18 cellular contexts compared by ENCODE assay signal in genomic region chr10:68083953-68084352, GRCh38. TPM values are rescaled to one million over a fixed set of nuclear protein-coding genes. Genes with fewer than 3 reads are reported as not detected.
"Had no signal": no experiment of that assay in that cellular context is flagged by ENCODE, and none has a peak within 500 bp of the region (broad histone marks: within the 10 kb centered on the region; RNA-seq: fewer than 3 reads in every experiment).

No MANE protein-coding gene starts in this region.

- H3K27ac ChIP-seq: coronary artery, gastroesophageal sphincter, hepatocyte, pancreas, spleen, tibial nerve had no signal

- H3K27me3 Mint-ChIP-seq: stimulated activated memory B cell treated with anti-CD40 and anti-IgM and Interleukin-4, amounts not matched to agents 10 μg/mL and 1 μg/mL and 100 μg/mL, for 72 hours had no signal

- H3K9me3 Mint-ChIP-seq: activated naive CD8-positive, alpha-beta T cell treated with anti-CD3 and anti-CD28 coated beads, Interleukin-2, amount 50 U/mL, for 24 hours; nephron progenitor cell; stimulated activated memory B cell treated with anti-CD40 and anti-IgM and Interleukin-4, amounts not matched to agents 10 μg/mL and 1 μg/mL and 100 μg/mL, for 72 hours; T-helper 2 cell treated with Interferon-gamma antibody and Interleukin-4, amounts not matched to agents 5 μg/mL and 100 μg/mL, for 36 hours had no signal

- H3K36me3 ChIP-seq: gastroesophageal sphincter, pancreas, spleen, tibial nerve had no signal

- H3K36me3 Mint-ChIP-seq: stimulated activated memory B cell treated with anti-CD40 and anti-IgM and Interleukin-4, amounts not matched to agents 10 μg/mL and 1 μg/mL and 100 μg/mL, for 72 hours had no signal

- H3K4me3 ChIP-seq: coronary artery, gastroesophageal sphincter, hepatocyte, pancreas, spleen, tibial nerve had no signal

- H3K9me3 ChIP-seq: gastroesophageal sphincter, pancreas, spleen, tibial nerve had no signal

- DNase-seq: activated CD4-positive, alpha-beta T cell treated with anti-CD3 and anti-CD28 coated beads for 1 hour; activated CD4-positive, alpha-beta T cell treated with anti-CD3 and anti-CD28 coated beads, Interleukin-2, amount 50 U/mL, for 48 hours; activated naive CD4-positive, alpha-beta T cell; activated naive CD8-positive, alpha-beta T cell treated with anti-CD3 and anti-CD28 coated beads, Interleukin-2, amount 50 U/mL, for 24 hours; effector CD8-positive, alpha-beta T cell; nephron progenitor cell; pancreas; spleen; stimulated activated CD4-positive, alpha-beta T cell treated with anti-CD3 and anti-CD28 coated beads, Interleukin-1b, Interleukin-23, amount 100 ng/mL, for 48 hours; SW 1271 had no signal

- H3K4me3 Mint-ChIP-seq: activated naive CD8-positive, alpha-beta T cell treated with anti-CD3 and anti-CD28 coated beads, Interleukin-2, amount 50 U/mL, for 24 hours; nephron progenitor cell; stimulated activated memory B cell treated with anti-CD40 and anti-IgM and Interleukin-4, amounts not matched to agents 10 μg/mL and 1 μg/mL and 100 μg/mL, for 72 hours; T-helper 2 cell treated with Interferon-gamma antibody and Interleukin-4, amounts not matched to agents 5 μg/mL and 100 μg/mL, for 36 hours had no signal

- H3K27me3 ChIP-seq: gastroesophageal sphincter, hepatocyte, pancreas, spleen, tibial nerve had no signal

- ATAC-seq: activated naive CD8-positive, alpha-beta T cell treated with anti-CD3 and anti-CD28 coated beads, Interleukin-2, amount 50 U/mL, for 24 hours; gastroesophageal sphincter; pancreas; stimulated activated memory B cell treated with anti-CD40 and anti-IgM and Interleukin-4, amounts not matched to agents 10 μg/mL and 1 μg/mL and 100 μg/mL, for 72 hours had no signal

- H3K4me1 ChIP-seq: gastroesophageal sphincter, tibial nerve had no signal

- H2AFZ ChIP-seq: hepatocyte had no signal

- H3K4me1 Mint-ChIP-seq: stimulated activated memory B cell treated with anti-CD40 and anti-IgM and Interleukin-4, amounts not matched to agents 10 μg/mL and 1 μg/mL and 100 μg/mL, for 72 hours had no signal

- H3K79me2 ChIP-seq: hepatocyte had no signal

- H3K27ac Mint-ChIP-seq: activated naive CD8-positive, alpha-beta T cell treated with anti-CD3 and anti-CD28 coated beads, Interleukin-2, amount 50 U/mL, for 24 hours; nephron progenitor cell; stimulated activated memory B cell treated with anti-CD40 and anti-IgM and Interleukin-4, amounts not matched to agents 10 μg/mL and 1 μg/mL and 100 μg/mL, for 72 hours; T-helper 2 cell treated with Interferon-gamma antibody and Interleukin-4, amounts not matched to agents 5 μg/mL and 100 μg/mL, for 36 hours had no signal

- H3K4me2 ChIP-seq: hepatocyte had no signal

RNA-seq across cellular contexts. Expression of gene MYPN, which starts 25.3 kb away (rescaled TPM):
- total RNA-seq: hepatocyte, lung microvascular endothelial cell, renal cortical epithelial cell, tibial nerve had no signal
- polyA plus RNA-seq: hepatocyte had no signal
